ENCODE assay signal across 22 cellular contexts in genomic region chr10:29532256-29532878, GRCh38.
"Had no signal": no experiment of that assay in that cellular context is flagged by ENCODE, and none has a peak within 500 bp of the region (broad histone marks: within the 10 kb centered on the region; RNA-seq: fewer than 3 reads in every experiment).

No MANE protein-coding gene starts in this region.

- DNase-seq: activated CD4-positive, alpha-beta T cell treated with anti-CD3 and anti-CD28 coated beads for 1 hour; activated CD8-positive, alpha-beta memory T cell treated with anti-CD3 and anti-CD28 coated beads for 24 hours; activated CD8-positive, alpha-beta memory T cell treated with anti-CD3 and anti-CD28 coated beads, Interleukin-2, amount 50 U/mL, for 48 hours; activated effector memory CD4-positive, alpha-beta T cell treated with Interleukin-2 at 50 U/mL for 16 hours; activated naive CD4-positive, alpha-beta T cell treated with anti-CD3 and anti-CD28 coated beads, Interleukin-2, amount 10 ng/mL, durations not matched to agents 7 days and 5 days; activated T-cell treated with anti-CD3 and anti-CD28 coated beads, Interleukin-2, amount 50 U/mL, for 48 hours; aorta; cortex of kidney; effector CD4-positive, alpha-beta T cell; foreskin fibroblast; glutamatergic neuron; hypothalamus; islet precursor cell; left lung; right cardiac atrium; stimulated activated CD4-positive, alpha-beta T cell treated with anti-CD3 and anti-CD28 coated beads, Interleukin-2, amount 100 ng/mL, for 48 hours; SW 1271; T-helper 2 cell; trophoblast cell had no signal

- H3K36me3 Mint-ChIP-seq: activated naive CD4-positive, alpha-beta T cell treated with anti-CD3 and anti-CD28 coated beads, Interleukin-2, amount 10 ng/mL, durations not matched to agents 7 days and 5 days had no signal

- H3K4me1 Mint-ChIP-seq: activated naive CD4-positive, alpha-beta T cell treated with anti-CD3 and anti-CD28 coated beads, Interleukin-2, amount 10 ng/mL, durations not matched to agents 7 days and 5 days had no signal

- H3K9me3 Mint-ChIP-seq: activated naive CD4-positive, alpha-beta T cell treated with anti-CD3 and anti-CD28 coated beads, Interleukin-2, amount 10 ng/mL, durations not matched to agents 7 days and 5 days; stimulated activated naive CD8-positive, alpha-beta T cell treated with anti-CD3 and anti-CD28 coated beads, Interleukin-15, Interleukin-2, amounts not matched to agents 100 ng/mL and 50 ng/mL, for 24 hours had no signal

- H3K27ac ChIP-seq: left lung, skin epidermis, suprapubic skin had no signal

- H3K9me3 ChIP-seq: left lung, suprapubic skin had no signal

- H3K4me3 ChIP-seq: left lung, skin epidermis, suprapubic skin had no signal

- ATAC-seq: left lung had no signal

- H3K4me3 Mint-ChIP-seq: activated naive CD4-positive, alpha-beta T cell treated with anti-CD3 and anti-CD28 coated beads, Interleukin-2, amount 10 ng/mL, durations not matched to agents 7 days and 5 days; stimulated activated naive CD8-positive, alpha-beta T cell treated with anti-CD3 and anti-CD28 coated beads, Interleukin-15, Interleukin-2, amounts not matched to agents 100 ng/mL and 50 ng/mL, for 24 hours had no signal

- H3K27ac Mint-ChIP-seq: activated naive CD4-positive, alpha-beta T cell treated with anti-CD3 and anti-CD28 coated beads, Interleukin-2, amount 10 ng/mL, durations not matched to agents 7 days and 5 days; stimulated activated naive CD8-positive, alpha-beta T cell treated with anti-CD3 and anti-CD28 coated beads, Interleukin-15, Interleukin-2, amounts not matched to agents 100 ng/mL and 50 ng/mL, for 24 hours had no signal

- H3K27me3 Mint-ChIP-seq: activated naive CD4-positive, alpha-beta T cell treated with anti-CD3 and anti-CD28 coated beads, Interleukin-2, amount 10 ng/mL, durations not matched to agents 7 days and 5 days; stimulated activated naive CD8-positive, alpha-beta T cell treated with anti-CD3 and anti-CD28 coated beads, Interleukin-15, Interleukin-2, amounts not matched to agents 100 ng/mL and 50 ng/mL, for 24 hours had no signal

- H3K27me3 ChIP-seq: left lung, suprapubic skin had no signal
